In genomic region chr7:135928136-135928535, GRCh38 we compare ENCODE assay signal across 1 cellular context.
TF ChIP-seq lines count a peak whose summit lies in the region.

No MANE protein-coding gene starts in this region.

TF ChIP-seq in WTC11, 78 proteins besides CTCF, POLR2A, EP300 and RAD21 (continued from another document):
- no peak for TF ChIP-seq IRF1 (CRISPR knock-in tag; IDR thresholded peaks at IDR 0.05)
- TF ChIP-seq ZNF396 (CRISPR knock-in tag; IDR thresholded peaks at IDR 0.05; ENCODE audit: borderline replicate concordance) = no peak
- no peak for TF ChIP-seq MYBL2 (CRISPR knock-in tag; IDR thresholded peaks at IDR 0.05)
- TF ChIP-seq, protein P1, sequence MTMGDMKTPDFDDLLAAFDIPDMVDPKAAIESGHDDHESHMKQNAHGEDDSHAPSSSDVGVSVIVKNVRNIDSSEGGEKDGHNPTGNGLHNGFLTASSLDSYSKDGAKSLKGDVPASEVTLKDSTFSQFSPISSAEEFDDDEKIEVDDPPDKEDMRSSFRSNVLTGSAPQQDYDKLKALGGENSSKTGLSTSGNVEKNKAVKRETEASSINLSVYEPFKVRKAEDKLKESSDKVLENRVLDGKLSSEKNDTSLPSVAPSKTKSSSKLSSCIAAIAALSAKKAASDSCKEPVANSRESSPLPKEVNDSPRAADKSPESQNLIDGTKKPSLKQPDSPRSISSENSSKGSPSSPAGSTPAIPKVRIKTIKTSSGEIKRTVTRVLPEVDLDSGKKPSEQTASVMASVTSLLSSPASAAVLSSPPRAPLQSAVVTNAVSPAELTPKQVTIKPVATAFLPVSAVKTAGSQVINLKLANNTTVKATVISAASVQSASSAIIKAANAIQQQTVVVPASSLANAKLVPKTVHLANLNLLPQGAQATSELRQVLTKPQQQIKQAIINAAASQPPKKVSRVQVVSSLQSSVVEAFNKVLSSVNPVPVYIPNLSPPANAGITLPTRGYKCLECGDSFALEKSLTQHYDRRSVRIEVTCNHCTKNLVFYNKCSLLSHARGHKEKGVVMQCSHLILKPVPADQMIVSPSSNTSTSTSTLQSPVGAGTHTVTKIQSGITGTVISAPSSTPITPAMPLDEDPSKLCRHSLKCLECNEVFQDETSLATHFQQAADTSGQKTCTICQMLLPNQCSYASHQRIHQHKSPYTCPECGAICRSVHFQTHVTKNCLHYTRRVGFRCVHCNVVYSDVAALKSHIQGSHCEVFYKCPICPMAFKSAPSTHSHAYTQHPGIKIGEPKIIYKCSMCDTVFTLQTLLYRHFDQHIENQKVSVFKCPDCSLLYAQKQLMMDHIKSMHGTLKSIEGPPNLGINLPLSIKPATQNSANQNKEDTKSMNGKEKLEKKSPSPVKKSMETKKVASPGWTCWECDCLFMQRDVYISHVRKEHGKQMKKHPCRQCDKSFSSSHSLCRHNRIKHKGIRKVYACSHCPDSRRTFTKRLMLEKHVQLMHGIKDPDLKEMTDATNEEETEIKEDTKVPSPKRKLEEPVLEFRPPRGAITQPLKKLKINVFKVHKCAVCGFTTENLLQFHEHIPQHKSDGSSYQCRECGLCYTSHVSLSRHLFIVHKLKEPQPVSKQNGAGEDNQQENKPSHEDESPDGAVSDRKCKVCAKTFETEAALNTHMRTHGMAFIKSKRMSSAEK (CRISPR knock-in tag; IDR thresholded peaks at IDR 0.05; ENCODE audit: borderline replicate concordance) = no peak
